In genomic region chr15:38453971-38454686, GRCh38 we compare ENCODE assay signal across 1 cellular context.
TF ChIP-seq lines count a peak whose summit lies in the region.

Gene FAM98B, plus strand, starts transcription at chr15:38454127. Its CDS starts 35 bp downstream, at chr15:38454162.

TF ChIP-seq in IMR-90, 13 proteins besides CTCF, POLR2A, EP300 and RAD21 (continued from another document):
- no peak for TF ChIP-seq USF2 (IDR thresholded peaks at IDR 0.05; ENCODE audit: low read depth, low read length)
- 0 out of 2 replicates have a peak, but pooled peaks have one; percentile 25 for TF ChIP-seq BHLHE40 (IDR thresholded peaks at IDR 0.05; ENCODE audit: low read depth, low read length)
- no peak for TF ChIP-seq ELK1 (IDR thresholded peaks at IDR 0.05; ENCODE audit: borderline replicate concordance, low read depth, low read length)
- TF ChIP-seq RFX5 (IDR thresholded peaks at IDR 0.05; ENCODE audit: low read depth, low read length) = no peak
- 0 out of 2 replicates have a peak, but pooled peaks have one; percentile 29 for TF ChIP-seq FOS (IDR thresholded peaks at IDR 0.05; ENCODE audit: low read depth, low read length)
- peak; percentile 66; the same call in 1 of the 2 replicates for TF ChIP-seq MAZ (IDR thresholded peaks at IDR 0.05; ENCODE audit: borderline replicate concordance, low read depth, low read length)
- TF ChIP-seq CEBPB (IDR thresholded peaks at IDR 0.05; ENCODE audit: low read depth, low read length) = no peak
TF ChIP-seq in IMR-90: peak in this region for 5.
